ENCODE assay signal across 24 cellular contexts in genomic region chr1:236750928-236751327, GRCh38.
"Had no signal": no experiment of that assay in that cellular context is flagged by ENCODE, and none has a peak within 500 bp of the region (broad histone marks: within the 10 kb centered on the region; RNA-seq: fewer than 3 reads in every experiment).

No MANE protein-coding gene starts in this region.

- H3K27me3 ChIP-seq: dorsolateral prefrontal cortex, pancreas, right lobe of liver, tibial nerve, upper lobe of right lung, uterus had no signal

- FAIRE-seq: frontal cortex, pancreas, small intestine had no signal

- H3K36me3 ChIP-seq: neutrophil, pancreas, right lobe of liver, tibial nerve, upper lobe of right lung, uterus had no signal

- H3K4me1 ChIP-seq: pancreas, right lobe of liver, tibial nerve, upper lobe of right lung, uterus had no signal

- H3K4me3 ChIP-seq: dorsolateral prefrontal cortex, mucosa of descending colon, pancreas, right lobe of liver, thoracic aorta, tibial nerve, upper lobe of right lung, uterus had no signal

- ATAC-seq: left lobe of liver; mucosa of descending colon; natural killer cell treated with Interleukin-12 subunit alpha and Interleukin-12 subunit beta and Interleukin-15 and Interleukin-18, amount 100 ng/mL, for 72 hours; pancreas; right lobe of liver; stimulated activated naive B cell treated with anti-CD40 and anti-IgM and Interleukin-4, amounts not matched to agents 10 μg/mL and 1 μg/mL and 100 μg/mL, for 72 hours; upper lobe of right lung had no signal

- H3K27ac ChIP-seq: dorsolateral prefrontal cortex, neutrophil, pancreas, right lobe of liver, thoracic aorta, tibial nerve, upper lobe of right lung, uterus had no signal

- H3K9me3 ChIP-seq: mucosa of descending colon, neutrophil, pancreas, right lobe of liver, thoracic aorta, tibial nerve, upper lobe of right lung, uterus had no signal

- DNase-seq: dorsolateral prefrontal cortex; effector CD4-positive, alpha-beta T cell; hypothalamus; immature natural killer cell; islet precursor cell; kidney glomerular epithelial cell; mesenchymal stem cell; mucosa of descending colon; naive B cell; pancreas; retina; right lobe of liver; small intestine; stimulated activated CD4-positive, alpha-beta T cell treated with anti-CD3 and anti-CD28 coated beads, Interleukin-15, amount 100 ng/mL, for 24 hours; stimulated activated CD4-positive, alpha-beta T cell treated with anti-CD3 and anti-CD28 coated beads, Interleukin-2, amount 100 ng/mL, for 48 hours; stimulated activated naive B cell treated with anti-CD40 and anti-IgM and Interleukin-4, amounts not matched to agents 10 μg/mL and 1 μg/mL and 100 μg/mL, for 72 hours; upper lobe of right lung; uterus had no signal
